ENCODE assay signal across 1 cellular context in genomic region chr9:86282077-86282978, GRCh38.
TF ChIP-seq lines count a peak whose summit lies in the region.

TSS of gene ISCA1 (minus strand) at chr9:86282538. CDS start at chr9:86282458, 80 bp downstream.

TF ChIP-seq in K562, 482 proteins besides CTCF, POLR2A, EP300 and RAD21 (continued from another document and continues in another):
- TF ChIP-seq CHD7 (IDR thresholded peaks at IDR 0.05; ENCODE audit: low read depth, low read length): no peak
- no peak for TF ChIP-seq ZNF583 (CRISPR knock-in tag; IDR thresholded peaks at IDR 0.05)
- peak; percentile 24; the same call in 1 of the 2 replicates for TF ChIP-seq RBM34 (IDR thresholded peaks at IDR 0.05; ENCODE audit: borderline replicate concordance, insufficient read depth, low read length)
- TF ChIP-seq POLR2AphosphoS5 (IDR thresholded peaks at IDR 0.05; ENCODE audit: control insufficient read depth, insufficient read depth, low read depth, low read length): peak; percentile 65
- TF ChIP-seq MAZ (CRISPR knock-in tag; conservative IDR thresholded peaks at IDR 0.05 in 1 of 2, IDR thresholded peaks at IDR 0.05 in 1 of 2): peak; percentile 60 to 66
- TF ChIP-seq MAX (CRISPR knock-in tag; IDR thresholded peaks at IDR 0.05): peak; percentile 85
- no peak for TF ChIP-seq SP2 (IDR thresholded peaks at IDR 0.05; ENCODE audit: extremely low read depth, low read depth, low read length, poor library complexity, severe bottlenecking)
- TF ChIP-seq, protein P1, sequence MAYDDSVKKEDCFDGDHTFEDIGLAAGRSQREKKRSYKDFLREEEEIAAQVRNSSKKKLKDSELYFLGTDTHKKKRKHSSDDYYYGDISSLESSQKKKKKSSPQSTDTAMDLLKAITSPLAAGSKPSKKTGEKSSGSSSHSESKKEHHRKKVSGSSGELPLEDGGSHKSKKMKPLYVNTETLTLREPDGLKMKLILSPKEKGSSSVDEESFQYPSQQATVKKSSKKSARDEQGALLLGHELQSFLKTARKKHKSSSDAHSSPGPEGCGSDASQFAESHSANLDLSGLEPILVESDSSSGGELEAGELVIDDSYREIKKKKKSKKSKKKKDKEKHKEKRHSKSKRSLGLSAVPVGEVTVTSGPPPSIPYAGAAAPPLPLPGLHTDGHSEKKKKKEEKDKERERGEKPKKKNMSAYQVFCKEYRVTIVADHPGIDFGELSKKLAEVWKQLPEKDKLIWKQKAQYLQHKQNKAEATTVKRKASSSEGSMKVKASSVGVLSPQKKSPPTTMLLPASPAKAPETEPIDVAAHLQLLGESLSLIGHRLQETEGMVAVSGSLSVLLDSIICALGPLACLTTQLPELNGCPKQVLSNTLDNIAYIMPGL (CRISPR knock-in tag; IDR thresholded peaks at IDR 0.05): no peak
- TF ChIP-seq ZNF324 (CRISPR knock-in tag; IDR thresholded peaks at IDR 0.05): no peak
- no peak for TF ChIP-seq ZNF146 (CRISPR knock-in tag; IDR thresholded peaks at IDR 0.05; ENCODE audit: unreplicated experiment)
- peak in 1 of 3 experiments; percentile 54 for TF ChIP-seq YY1 (IDR thresholded peaks at IDR 0.05; ENCODE audit: borderline replicate concordance in 1 of 3, control insufficient read depth in 1 of 3, extremely low read depth in 1 of 3, insufficient read depth in 3 of 3, insufficient read length in 1 of 3, insufficient replicate concordance in 2 of 3, low read depth in 1 of 3, low read length in 2 of 3)
- no peak for TF ChIP-seq FOXM1 (IDR thresholded peaks at IDR 0.05; ENCODE audit: low read depth)
- TF ChIP-seq FOXM1 (CRISPR knock-in tag; IDR thresholded peaks at IDR 0.05; ENCODE audit: low read depth): 0 out of 2 replicates have a peak, but pooled peaks have one; percentile 29
- TF ChIP-seq POLR2B (IDR thresholded peaks at IDR 0.05; ENCODE audit: low read depth, partially characterized antibody): peak; percentile 80
- no peak for TF ChIP-seq ZNF695 (CRISPR knock-in tag; IDR thresholded peaks at IDR 0.05)
- TF ChIP-seq TEAD2 (tag; IDR thresholded peaks at IDR 0.05): no peak
- no peak for TF ChIP-seq HOXB6 (CRISPR knock-in tag; IDR thresholded peaks at IDR 0.05; ENCODE audit: borderline replicate concordance)
- TF ChIP-seq, protein P2, sequence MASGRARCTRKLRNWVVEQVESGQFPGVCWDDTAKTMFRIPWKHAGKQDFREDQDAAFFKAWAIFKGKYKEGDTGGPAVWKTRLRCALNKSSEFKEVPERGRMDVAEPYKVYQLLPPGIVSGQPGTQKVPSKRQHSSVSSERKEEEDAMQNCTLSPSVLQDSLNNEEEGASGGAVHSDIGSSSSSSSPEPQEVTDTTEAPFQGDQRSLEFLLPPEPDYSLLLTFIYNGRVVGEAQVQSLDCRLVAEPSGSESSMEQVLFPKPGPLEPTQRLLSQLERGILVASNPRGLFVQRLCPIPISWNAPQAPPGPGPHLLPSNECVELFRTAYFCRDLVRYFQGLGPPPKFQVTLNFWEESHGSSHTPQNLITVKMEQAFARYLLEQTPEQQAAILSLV (tag; IDR thresholded peaks at IDR 0.05): no peak
- TF ChIP-seq CREB3L1 (IDR thresholded peaks at IDR 0.05; ENCODE audit: borderline replicate concordance, low read depth): peak; percentile 68; the same call in 1 of the 2 replicates
- no peak for TF ChIP-seq MEF2D (tag; conservative IDR thresholded peaks at IDR 0.05; ENCODE audit: low read depth)
- TF ChIP-seq KDM4B (IDR thresholded peaks at IDR 0.05; ENCODE audit: borderline replicate concordance in 2 of 2, low read depth in 1 of 2): no peak
- peak in 1 of 2 experiments; percentile 81; a peak in 1 of 4 replicates for TF ChIP-seq HDAC1 (IDR thresholded peaks at IDR 0.05)
- TF ChIP-seq POU5F1 (IDR thresholded peaks at IDR 0.05; ENCODE audit: borderline replicate concordance, low read depth, low read length, partially characterized antibody): no peak
- no peak for TF ChIP-seq TRIM24 (IDR thresholded peaks at IDR 0.05)
- TF ChIP-seq RCOR1 (IDR thresholded peaks at IDR 0.05; ENCODE audit: borderline replicate concordance in 1 of 2, low read depth in 2 of 2, low read length in 2 of 2): no peak
- TF ChIP-seq HLTF (IDR thresholded peaks at IDR 0.05): no peak
- TF ChIP-seq FOXJ3 (CRISPR knock-in tag; IDR thresholded peaks at IDR 0.05): no peak
- no peak for TF ChIP-seq CCAR2 (IDR thresholded peaks at IDR 0.05; ENCODE audit: low read depth, low read length)
- TF ChIP-seq PYGO2 (tag; IDR thresholded peaks at IDR 0.05): no peak
- peak; percentile 30 for TF ChIP-seq NFYB (IDR thresholded peaks at IDR 0.05; ENCODE audit: extremely low read depth, insufficient read length)
- TF ChIP-seq ZNF512 (tag; IDR thresholded peaks at IDR 0.05): no peak
- no peak for TF ChIP-seq ELF4 (CRISPR knock-in tag; IDR thresholded peaks at IDR 0.05)
- TF ChIP-seq ELF2 (CRISPR knock-in tag; IDR thresholded peaks at IDR 0.05): no peak
- TF ChIP-seq ZNF696 (CRISPR knock-in tag; conservative IDR thresholded peaks at IDR 0.05): no peak
- TF ChIP-seq CBX5 (IDR thresholded peaks at IDR 0.05; ENCODE audit: borderline replicate concordance, low read depth): no peak
- TF ChIP-seq MAFG (tag; conservative IDR thresholded peaks at IDR 0.05): no peak
- no peak for TF ChIP-seq ZKSCAN1 (IDR thresholded peaks at IDR 0.05; ENCODE audit: low read depth, low read length)
- TF ChIP-seq ZNF184 (CRISPR knock-in tag; IDR thresholded peaks at IDR 0.05): no peak
- TF ChIP-seq ZNF121 (CRISPR knock-in tag; conservative IDR thresholded peaks at IDR 0.05): no peak
- no peak for TF ChIP-seq SMARCA5 (IDR thresholded peaks at IDR 0.05)
- TF ChIP-seq, protein P3, sequence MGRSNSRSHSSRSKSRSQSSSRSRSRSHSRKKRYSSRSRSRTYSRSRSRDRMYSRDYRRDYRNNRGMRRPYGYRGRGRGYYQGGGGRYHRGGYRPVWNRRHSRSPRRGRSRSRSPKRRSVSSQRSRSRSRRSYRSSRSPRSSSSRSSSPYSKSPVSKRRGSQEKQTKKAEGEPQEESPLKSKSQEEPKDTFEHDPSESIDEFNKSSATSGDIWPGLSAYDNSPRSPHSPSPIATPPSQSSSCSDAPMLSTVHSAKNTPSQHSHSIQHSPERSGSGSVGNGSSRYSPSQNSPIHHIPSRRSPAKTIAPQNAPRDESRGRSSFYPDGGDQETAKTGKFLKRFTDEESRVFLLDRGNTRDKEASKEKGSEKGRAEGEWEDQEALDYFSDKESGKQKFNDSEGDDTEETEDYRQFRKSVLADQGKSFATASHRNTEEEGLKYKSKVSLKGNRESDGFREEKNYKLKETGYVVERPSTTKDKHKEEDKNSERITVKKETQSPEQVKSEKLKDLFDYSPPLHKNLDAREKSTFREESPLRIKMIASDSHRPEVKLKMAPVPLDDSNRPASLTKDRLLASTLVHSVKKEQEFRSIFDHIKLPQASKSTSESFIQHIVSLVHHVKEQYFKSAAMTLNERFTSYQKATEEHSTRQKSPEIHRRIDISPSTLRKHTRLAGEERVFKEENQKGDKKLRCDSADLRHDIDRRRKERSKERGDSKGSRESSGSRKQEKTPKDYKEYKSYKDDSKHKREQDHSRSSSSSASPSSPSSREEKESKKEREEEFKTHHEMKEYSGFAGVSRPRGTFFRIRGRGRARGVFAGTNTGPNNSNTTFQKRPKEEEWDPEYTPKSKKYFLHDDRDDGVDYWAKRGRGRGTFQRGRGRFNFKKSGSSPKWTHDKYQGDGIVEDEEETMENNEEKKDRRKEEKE (IDR thresholded peaks at IDR 0.05; ENCODE audit: borderline replicate concordance in 1 of 2, control insufficient read depth in 1 of 2, low read depth in 2 of 2, low read length in 1 of 2): no peak
- TF ChIP-seq, protein P4, sequence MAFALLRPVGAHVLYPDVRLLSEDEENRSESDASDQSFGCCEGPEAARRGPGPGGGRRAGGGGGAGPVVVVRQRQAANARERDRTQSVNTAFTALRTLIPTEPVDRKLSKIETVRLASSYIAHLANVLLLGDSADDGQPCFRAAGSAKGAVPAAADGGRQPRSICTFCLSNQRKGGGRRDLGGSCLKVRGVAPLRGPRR (CRISPR knock-in tag; IDR thresholded peaks at IDR 0.05): no peak
- no peak for TF ChIP-seq RUNX1 (IDR thresholded peaks at IDR 0.05; ENCODE audit: low read depth)
- peak; percentile 75 for TF ChIP-seq SP1 (CRISPR knock-in tag; IDR thresholded peaks at IDR 0.05)
